8 cellular contexts compared by ENCODE assay signal in genomic region chrX:71198066-71198465, GRCh38. TPM values are rescaled to one million over a fixed set of nuclear protein-coding genes. Genes with fewer than 3 reads are reported as not detected.
DNase-seq lines count a peak whose midpoint lies in the region; ATAC-seq, FAIRE-seq and TF ChIP-seq lines count a peak whose summit lies in the region.

No MANE protein-coding gene starts in this region.

- H3K9ac ChIP-seq in OCI-LY1 (ENCODE audit: low read length) = peak overlapping the region; percentile 66

- no peaks in the 10 kb centered on the region for H4K20me1 ChIP-seq in OCI-LY1 (ENCODE audit: insufficient read depth, low read length)

- H3K4me3 ChIP-seq in OCI-LY1 (ENCODE audit: low read depth, low read length, poor library complexity, severe bottlenecking) (peak overlapping the region; percentile 61), mononuclear cell (ENCODE audit: low read length) (peak overlapping the region; percentile 52), heart left ventricle (peak overlapping the region in 3 of 12 donors; percentile 25 to 55 (median 35))

- 51 to 61% (median 59%) methylated on average over 3 of the region's 3 CpGs for WGBS in heart left ventricle, 4 donors

- no peaks in the 10 kb centered on the region for H3K36me3 ChIP-seq in OCI-LY1 (ENCODE audit: insufficient read depth, low read length)
- no peaks in the 10 kb centered on the region for H3K36me3 ChIP-seq in heart left ventricle

- no peaks in the 10 kb centered on the region for H3F3A ChIP-seq in OCI-LY1 (ENCODE audit: insufficient read depth, low read length)

- H3K79me2 ChIP-seq in OCI-LY1 (ENCODE audit: insufficient read depth, low read length) = no peaks in the 10 kb centered on the region

- TF ChIP-seq POLR2A in heart left ventricle (IDR thresholded peaks at IDR 0.05) = no peak

- no peaks in the 10 kb centered on the region for H3K27me3 ChIP-seq in OCI-LY1 (ENCODE audit: insufficient read depth, low read length)
- no peaks in the 10 kb centered on the region for H3K27me3 ChIP-seq in mononuclear cell (ENCODE audit: insufficient read depth, low read length)
- no peaks in the 10 kb centered on the region for H3K27me3 ChIP-seq in heart left ventricle

- H3K4me2 ChIP-seq in OCI-LY1 (ENCODE audit: low read length) = peak overlapping the region; percentile 62

- intact Hi-C loops in heart left ventricle (cut with DNase I) = no loop called here

- DNase-seq in GM18507 (ENCODE audit: extremely low spot score, insufficient read length, low read depth) = no peak
- DNase-seq in heart left ventricle = no peak
- no peak for DNase-seq in glomerular visceral epithelial cell (ENCODE audit: extremely low spot score)
- no peak for DNase-seq in NCI-H446 (lab: John Stamatoyannopoulos, UW)

- H2AFZ ChIP-seq in OCI-LY1 (ENCODE audit: low read length) = 0 out of 2 replicates have a peak overlapping the region, but pooled peaks have one; percentile 21

- no peaks in the 10 kb centered on the region for H3K9me3 ChIP-seq in OCI-LY1 (ENCODE audit: low read length)
- H3K9me3 ChIP-seq in mononuclear cell (ENCODE audit: low read depth, low read length) = no peaks in the 10 kb centered on the region
- H3K9me3 ChIP-seq in heart left ventricle = no peaks in the 10 kb centered on the region

- H3K4me1 ChIP-seq in OCI-LY1 (ENCODE audit: insufficient read depth, low read length, severe bottlenecking) (peaks cover 24% of the 10 kb centered on the region), mononuclear cell (ENCODE audit: insufficient read depth, low read length) (peaks cover 15% of the 10 kb centered on the region), heart left ventricle (no peaks in the 10 kb centered on the region)

- TF ChIP-seq CTCF in OCI-LY1 (IDR thresholded peaks at IDR 0.05; ENCODE audit: low read length) (no peak), heart left ventricle (IDR thresholded peaks at IDR 0.05) (no peak)

- no peaks in the 10 kb centered on the region for H3K9me2 ChIP-seq in OCI-LY1 (ENCODE audit: low read depth, low read length)

- peak; percentile 91 for FAIRE-seq in GM18507 (lab: Jason Lieb, UNC)

- peak; percentile 79 for ATAC-seq in HG02588 (IDR thresholded peaks at IDR 0.05; ENCODE audit: unreplicated experiment)
- ATAC-seq in GM19324 (IDR thresholded peaks at IDR 0.05; ENCODE audit: low FRiP score, unreplicated experiment) = no peak
- no peak for ATAC-seq in heart left ventricle

- H3K27ac ChIP-seq in OCI-LY1 (ENCODE audit: low read depth, low read length, poor library complexity, severe bottlenecking) (peak overlapping the region; percentile 46), heart left ventricle (peak overlapping the region in 1 of 12 donors; percentile 67)

RNA-seq across cellular contexts. Expression of gene GJB1, which starts 25.0 kb away (rescaled TPM):
- total RNA-seq in mononuclear cell (not detected), heart left ventricle (not detected)
- not detected for polyA plus RNA-seq in heart left ventricle

RNA-seq across cellular contexts. Expression of gene NLGN3, which starts 53.4 kb away (rescaled TPM):
- total RNA-seq in mononuclear cell (2.6 TPM), heart left ventricle (1 to 10 TPM in 1 of 9 donors, under 1 TPM in 8; 0.14 to 1.3 (median 0.52) TPM)
- under 1 TPM; 0.15 to 0.19 TPM for polyA plus RNA-seq in heart left ventricle

RNA-seq across cellular contexts. Expression of gene ZMYM3, which starts 55.9 kb away (rescaled TPM):
- total RNA-seq in mononuclear cell = 6.6 TPM
- 10 to 100 TPM; 11.3 to 22.9 (median 15.2) TPM for total RNA-seq in heart left ventricle
- polyA plus RNA-seq in heart left ventricle = 1 to 10 TPM; 5.1 to 6.8 TPM
